In the genomic region with DNA sequence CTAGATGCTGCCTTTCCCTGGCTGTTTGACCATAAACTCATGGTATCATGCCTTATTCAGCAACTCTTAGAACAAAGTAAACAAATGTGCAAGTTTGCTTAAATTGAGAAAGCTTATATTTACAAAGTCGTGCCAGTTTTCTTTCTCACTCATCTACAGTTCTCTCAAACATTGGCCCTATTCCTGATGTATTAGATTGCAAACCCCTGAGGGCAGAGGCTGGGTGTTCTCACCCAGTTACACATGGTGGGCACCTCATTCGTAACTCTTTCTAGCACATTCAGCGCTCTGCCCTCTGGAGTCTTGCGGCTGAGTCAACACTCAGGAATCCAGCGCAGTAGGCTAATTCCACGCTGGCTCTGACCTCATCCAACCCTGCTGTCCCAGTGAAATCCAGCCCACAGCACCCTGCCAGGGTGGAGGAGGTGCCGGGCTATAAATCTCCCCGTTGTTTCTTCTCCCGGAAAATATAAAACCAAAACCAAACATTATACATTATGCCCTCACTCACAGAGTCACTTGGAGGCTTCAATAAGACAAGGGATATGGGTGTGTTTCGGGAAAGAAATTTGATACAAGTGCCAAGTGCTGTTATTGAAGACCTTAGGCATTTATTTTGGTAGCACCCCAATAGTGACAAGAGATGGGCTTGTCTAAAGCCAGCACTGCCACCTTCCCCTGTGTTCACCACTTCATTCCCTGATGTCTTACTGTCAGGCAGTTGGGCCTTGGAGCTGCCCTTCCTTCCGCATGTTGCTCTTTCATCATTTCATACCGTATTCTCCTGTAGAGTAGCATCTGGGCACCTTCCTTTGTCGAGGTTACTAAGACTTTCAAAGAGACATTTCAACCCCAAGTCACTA, we compare ENCODE assay signal across 7 cellular contexts.
DNase-seq lines count a peak whose midpoint lies in the region; ATAC-seq and TF ChIP-seq lines count a peak whose summit lies in the region.

No MANE protein-coding gene starts in this region.

- TF ChIP-seq POLR2A in tibial nerve (IDR thresholded peaks at IDR 0.05) = no peak

- no peak overlapping the region for H3K4me3 ChIP-seq in ascending aorta
- peak overlapping the region in 1 of 4 donors; percentile 4 for H3K4me3 ChIP-seq in tibial nerve

- no peak for ATAC-seq in HG03280 (IDR thresholded peaks at IDR 0.05; ENCODE audit: unreplicated experiment)
- ATAC-seq in GM18870 (IDR thresholded peaks at IDR 0.05; ENCODE audit: unreplicated experiment) = no peak
- ATAC-seq in HG02885 (IDR thresholded peaks at IDR 0.05; ENCODE audit: poor library complexity, unreplicated experiment) = no peak

- H3K27me3 ChIP-seq in ascending aorta (no peaks in the 10 kb centered on the region), tibial nerve (no peaks in the 10 kb centered on the region)

- no peaks in the 10 kb centered on the region for H3K9me3 ChIP-seq in ascending aorta
- H3K9me3 ChIP-seq in tibial nerve = no peaks in the 10 kb centered on the region

- H3K27ac ChIP-seq in ascending aorta = no peak overlapping the region
- peak overlapping the region; percentile 39 to 83 (median 67) for H3K27ac ChIP-seq in tibial nerve

- 40 to 47% methylated on average over 13 of the region's 13 CpGs for WGBS in tibial nerve, 2 donors

- TF ChIP-seq CTCF in ascending aorta (IDR thresholded peaks at IDR 0.05) = no peak
- no peak for TF ChIP-seq CTCF in tibial nerve (IDR thresholded peaks at IDR 0.05)

- H3K36me3 ChIP-seq in ascending aorta (no peaks in the 10 kb centered on the region), tibial nerve (no peaks in the 10 kb centered on the region)

- DNase-seq in HS-5 (ENCODE audit: low read depth) (peak; percentile 93), ascending aorta (ENCODE audit: low spot score in 2 of 2) (peak; percentile 32 to 88), kidney glomerular epithelial cell (lab: John Stamatoyannopoulos, UW) (peak; percentile 95), tibial nerve (ENCODE audit: low spot score in 2 of 2) (peak; percentile 33 to 52)

- peak; percentile 85 to 86 for TF ChIP-seq EP300 in tibial nerve (IDR thresholded peaks at IDR 0.05)

- peaks cover 4 to 10% of the 10 kb centered on the region in 2 donors for H3K4me1 ChIP-seq in ascending aorta
- H3K4me1 ChIP-seq in tibial nerve = peaks cover 0 to 42% (median 11%) of the 10 kb centered on the region in 4 donors

- intact Hi-C loops in ascending aorta (cut with DNase I) = loop anchor here (5.0 kb wide), 1 partner anchor 917 kb away; no protein-coding TSS in a partner anchor

Comparison
In these comparisons a context has a peak if more than half of its experiments do, and no peak if none do; other contexts are left out.
1. DNase-seq: peak in every context shown above with its lines; median percentile 95 in kidney glomerular epithelial cell; 93 in HS-5; 60 in ascending aorta; 42 in tibial nerve.
2. H3K27ac ChIP-seq: peak in tibial nerve (4 of 4); none in ascending aorta (0 of 2).